Comparison of ENCODE assay signal across 6 cellular contexts in genomic region chr13:103547914-103548313, GRCh38.
"Had no signal": no experiment of that assay in that cellular context is flagged by ENCODE, and none has a peak within 500 bp of the region (broad histone marks: within the 10 kb centered on the region; RNA-seq: fewer than 3 reads in every experiment).

No MANE protein-coding gene starts in this region.

- H2AFZ ChIP-seq: GM23338 had no signal

- H3K4me2 ChIP-seq: GM23338 had no signal

- DNase-seq: H9, HCEC 1CT, KBM-7 had no signal

- ATAC-seq: GM23338, HepG2 had no signal

- H3K4me3 ChIP-seq: GM23338 had no signal

- H3K27ac ChIP-seq: HL-60 had no signal
